Comparison of ENCODE assay signal across 8 cellular contexts in the genomic region with DNA sequence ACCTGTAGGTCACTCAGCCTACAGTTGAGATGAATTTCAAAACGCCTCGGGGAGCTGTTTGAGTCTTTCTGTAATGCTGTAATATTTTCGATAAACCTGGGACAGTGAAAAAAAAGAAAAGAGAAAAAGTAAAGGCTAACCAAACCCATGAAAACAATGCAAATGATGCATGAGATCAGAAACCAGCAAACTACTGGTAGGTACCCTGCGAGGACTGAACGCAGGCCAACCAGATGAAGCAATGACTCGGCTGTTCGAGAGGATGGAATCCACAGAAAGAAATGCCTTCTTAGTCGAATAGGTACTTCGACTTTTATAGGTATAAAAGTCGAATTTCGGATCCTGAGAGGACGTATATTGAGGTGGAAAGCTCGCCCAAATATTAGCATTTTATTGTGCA. TPM values are rescaled to one million over a fixed set of nuclear protein-coding genes. Genes with fewer than 3 reads are reported as not detected.
DNase-seq lines count a peak whose midpoint lies in the region; ATAC-seq and TF ChIP-seq lines count a peak whose summit lies in the region.

No MANE protein-coding gene starts in this region.

- DNase-seq in CD4-positive, CD25-positive, alpha-beta regulatory T cell = peak in 1 of 3 donors; percentile 54
- DNase-seq in hepatocyte (ENCODE audit: low spot score) (peak; percentile 10), middle frontal gyrus (ENCODE audit: extremely low spot score, low spot score) (no peak)

- no peaks in the 10 kb centered on the region for H3K36me3 Mint-ChIP-seq in CD4-positive, CD25-positive, alpha-beta regulatory T cell
- H3K36me3 Mint-ChIP-seq in activated T-helper 17 cell treated with anti-CD3 and anti-CD28 coated beads, Interleukin-2, amount 50 U/mL, for 72 hours (ENCODE audit: low read depth) = peaks cover 40% of the 10 kb centered on the region

- TF ChIP-seq CTCF in hepatocyte (IDR thresholded peaks at IDR 0.05; ENCODE audit: poor library complexity) = no peak

- peak overlapping the region; percentile 83 to 91 (median 91) for H3K9ac ChIP-seq in skeletal muscle tissue (ENCODE audit: low read depth in 1 of 3, low read length in 3 of 3)

- no peak for ATAC-seq in CD4-positive, CD25-positive, alpha-beta regulatory T cell (ENCODE audit: low read depth in 2 of 2)
- ATAC-seq in HG02973 (IDR thresholded peaks at IDR 0.05; ENCODE audit: unreplicated experiment) (peak; percentile 15), HG02884 (IDR thresholded peaks at IDR 0.05; ENCODE audit: unreplicated experiment) (no peak), GM21390 (IDR thresholded peaks at IDR 0.05; ENCODE audit: unreplicated experiment) (no peak)
- ATAC-seq in activated T-helper 17 cell treated with anti-CD3 and anti-CD28 coated beads, Interleukin-2, amount 50 U/mL, for 72 hours (replicated peaks) = peak; percentile 68

- H3K4me2 ChIP-seq in hepatocyte = peak overlapping the region; percentile 85

- H3K27ac ChIP-seq in CD4-positive, CD25-positive, alpha-beta regulatory T cell (ENCODE audit: insufficient read depth, low read length, poor library complexity, severe bottlenecking) = peak overlapping the region; percentile 49
- H3K27ac ChIP-seq in hepatocyte (peak overlapping the region; percentile 22), skeletal muscle tissue (ENCODE audit: low read depth, low read length) (peak overlapping the region; percentile 51)

- no peaks in the 10 kb centered on the region for H4K20me1 ChIP-seq in hepatocyte (ENCODE audit: insufficient read depth, poor library complexity, severe bottlenecking)

- peaks cover 30% of the 10 kb centered on the region for H3K79me2 ChIP-seq in hepatocyte

- no peaks in the 10 kb centered on the region for H3K27me3 ChIP-seq in CD4-positive, CD25-positive, alpha-beta regulatory T cell (ENCODE audit: control insufficient read depth, insufficient read depth, low read length)
- H3K27me3 ChIP-seq in hepatocyte = no peaks in the 10 kb centered on the region
- H3K27me3 ChIP-seq in skeletal muscle tissue (ENCODE audit: control insufficient read depth in 3 of 3, insufficient read depth in 3 of 3, low read length in 3 of 3) = no peaks in the 10 kb centered on the region

- H3K4me1 ChIP-seq in CD4-positive, CD25-positive, alpha-beta regulatory T cell (ENCODE audit: control insufficient read depth, insufficient read depth, low read length, poor library complexity, severe bottlenecking) = peaks cover 10% of the 10 kb centered on the region
- H3K4me1 ChIP-seq in hepatocyte (ENCODE audit: insufficient read depth) (peaks cover 12% of the 10 kb centered on the region), skeletal muscle tissue (ENCODE audit: control insufficient read depth in 3 of 3, insufficient read depth in 3 of 3, low read length in 3 of 3) (peaks cover 10 to 19% (median 12%) of the 10 kb centered on the region in 3 donors)

- H3K4me3 ChIP-seq in CD4-positive, CD25-positive, alpha-beta regulatory T cell (ENCODE audit: low read depth, low read length) = peak overlapping the region; percentile 91
- peak overlapping the region; percentile 53 for H3K4me3 ChIP-seq in hepatocyte
- H3K4me3 ChIP-seq in skeletal muscle tissue (ENCODE audit: low read length in 3 of 3) = peak overlapping the region; percentile 90 to 97 (median 94)

- no peaks in the 10 kb centered on the region for H3K9me2 ChIP-seq in hepatocyte (replicated peaks; ENCODE audit: insufficient read depth)

- H3K4me1 Mint-ChIP-seq in CD4-positive, CD25-positive, alpha-beta regulatory T cell = peaks cover 13 to 36% (median 22%) of the 10 kb centered on the region in 4 donors
- peaks cover 14% of the 10 kb centered on the region for H3K4me1 Mint-ChIP-seq in activated T-helper 17 cell treated with anti-CD3 and anti-CD28 coated beads, Interleukin-2, amount 50 U/mL, for 72 hours

- peak overlapping the region; percentile 92 to 99 (median 99) for H3K4me3 Mint-ChIP-seq in CD4-positive, CD25-positive, alpha-beta regulatory T cell
- H3K4me3 Mint-ChIP-seq in activated T-helper 17 cell treated with anti-CD3 and anti-CD28 coated beads, Interleukin-2, amount 50 U/mL, for 72 hours = peak overlapping the region; percentile 93

- 32% methylated on average over 13 of the region's 13 CpGs for WGBS in hepatocyte (ENCODE audit: low lambda C conversion rate, missing lambda C conversion rate)

- H3K36me3 ChIP-seq in CD4-positive, CD25-positive, alpha-beta regulatory T cell (ENCODE audit: control insufficient read depth, insufficient read depth, low read length) = no peaks in the 10 kb centered on the region
- H3K36me3 ChIP-seq in hepatocyte (replicated peaks; ENCODE audit: insufficient read depth, low read depth) (no peaks in the 10 kb centered on the region), skeletal muscle tissue (ENCODE audit: control insufficient read depth in 3 of 3, insufficient read depth in 3 of 3, low read length in 3 of 3) (no peaks in the 10 kb centered on the region)

- H2AFZ ChIP-seq in hepatocyte = peak overlapping the region; percentile 98

- no peaks in the 10 kb centered on the region for H3K9me3 ChIP-seq in CD4-positive, CD25-positive, alpha-beta regulatory T cell (ENCODE audit: control insufficient read depth in 2 of 2, low read length in 2 of 2)
- H3K9me3 ChIP-seq in hepatocyte (ENCODE audit: low read depth) = no peaks in the 10 kb centered on the region
- H3K9me3 ChIP-seq in skeletal muscle tissue (ENCODE audit: control insufficient read depth in 3 of 3, low read length in 3 of 3) = no peaks in the 10 kb centered on the region

- peaks cover 6% of the 10 kb centered on the region for H3K27me3 Mint-ChIP-seq in CD4-positive, CD25-positive, alpha-beta regulatory T cell
- no peaks in the 10 kb centered on the region for H3K27me3 Mint-ChIP-seq in activated T-helper 17 cell treated with anti-CD3 and anti-CD28 coated beads, Interleukin-2, amount 50 U/mL, for 72 hours

- H3K27ac Mint-ChIP-seq in CD4-positive, CD25-positive, alpha-beta regulatory T cell = peak overlapping the region; percentile 76 to 98 (median 96)
- peak overlapping the region; percentile 95 for H3K27ac Mint-ChIP-seq in activated T-helper 17 cell treated with anti-CD3 and anti-CD28 coated beads, Interleukin-2, amount 50 U/mL, for 72 hours

- no peaks in the 10 kb centered on the region for H3K9me3 Mint-ChIP-seq in CD4-positive, CD25-positive, alpha-beta regulatory T cell
- H3K9me3 Mint-ChIP-seq in activated T-helper 17 cell treated with anti-CD3 and anti-CD28 coated beads, Interleukin-2, amount 50 U/mL, for 72 hours = no peaks in the 10 kb centered on the region

RNA-seq across cellular contexts. Expression of a gene that starts 0.5 kb away (rescaled TPM):
- total RNA-seq in CD4-positive, CD25-positive, alpha-beta regulatory T cell = 5.7 TPM
- polyA plus RNA-seq in CD4-positive, CD25-positive, alpha-beta regulatory T cell = 1 to 10 TPM in 3 of 4 donors, under 1 TPM in 1; 0.72 to 1.5 (median 1.2) TPM
- total RNA-seq in activated T-helper 17 cell treated with anti-CD3 and anti-CD28 coated beads, Interleukin-2, amount 50 U/mL, for 72 hours = 10 to 100 TPM; 35.8 to 38.6 TPM
- 2.0 and 3.2 TPM in 2 replicates for total RNA-seq in hepatocyte
- 1.2 and 1.5 TPM in 2 replicates for polyA plus RNA-seq in hepatocyte
- total RNA-seq in skeletal muscle tissue = 2.6 TPM

RNA-seq across cellular contexts. Expression of a gene that starts 6.8 kb away (rescaled TPM):
- total RNA-seq in CD4-positive, CD25-positive, alpha-beta regulatory T cell = 76.2 TPM
- 100 to 1,000 TPM; 101 to 169 (median 131) TPM for polyA plus RNA-seq in CD4-positive, CD25-positive, alpha-beta regulatory T cell
- 10 to 100 TPM; 42.9 to 55.4 TPM for total RNA-seq in activated T-helper 17 cell treated with anti-CD3 and anti-CD28 coated beads, Interleukin-2, amount 50 U/mL, for 72 hours
- total RNA-seq in hepatocyte (8.7 and 9.7 TPM in 2 replicates), skeletal muscle tissue (7.8 TPM)
- 6.6 and 8.4 TPM in 2 replicates for polyA plus RNA-seq in hepatocyte

Comparison
In these comparisons a context has a peak if more than half of its experiments do, and no peak if none do; other contexts are left out.
1. ATAC-seq: peak in HG02973 (single experiment) and activated T-helper 17 cell treated with anti-CD3 and anti-CD28 coated beads, Interleukin-2, amount 50 U/mL, for 72 hours (single experiment); none in CD4-positive, CD25-positive, alpha-beta regulatory T cell (0 of 2), HG02884 (single experiment) and GM21390 (single experiment).
2. Peak in every context shown above with its lines, with median percentiles within 50 percentile points of each other: H3K27ac ChIP-seq and H3K4me3 ChIP-seq.